15 cellular contexts compared by ENCODE assay signal in the genomic region with DNA sequence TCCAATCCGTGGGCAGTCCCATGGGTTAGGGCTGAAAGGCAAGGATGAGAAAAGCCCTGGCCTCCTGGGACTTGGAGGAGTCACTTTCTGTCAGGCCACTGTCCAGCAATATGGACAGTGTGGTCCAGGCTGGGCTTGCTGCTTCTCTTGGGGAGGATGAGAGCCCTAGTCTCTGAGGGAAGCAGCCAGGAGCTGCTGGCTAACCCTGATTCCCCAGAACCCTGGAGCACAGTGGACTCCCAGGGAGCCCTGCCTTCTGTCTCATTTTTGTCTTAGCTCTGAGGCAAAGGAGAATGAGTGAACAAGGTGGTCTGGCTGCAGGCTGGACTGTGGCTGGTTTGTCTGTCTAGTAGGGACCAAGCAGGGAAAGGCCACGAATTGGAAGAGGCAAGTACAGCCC. TPM values are rescaled to one million over a fixed set of nuclear protein-coding genes. Genes with fewer than 3 reads are reported as not detected.
DNase-seq lines count a peak whose midpoint lies in the region; ATAC-seq, FAIRE-seq and TF ChIP-seq lines count a peak whose summit lies in the region.
"Had no signal": no experiment of that assay in that cellular context is flagged by ENCODE, and none has a peak within 500 bp of the region (broad histone marks: within the 10 kb centered on the region; RNA-seq: fewer than 3 reads in every experiment).

No MANE protein-coding gene starts in this region.

- intact Hi-C loops in left ventricle myocardium superior (cut with micrococcal nuclease), result no loop called here
- intact Hi-C loops in Right ventricle myocardium superior (cut with DNase I), result no loop called here
- intact Hi-C loops in testis (cut with DNase I; ENCODE audit: low total_unique reads), result no loop called here

- H3K36me3 ChIP-seq in bronchial epithelial cell (ENCODE audit: control insufficient read depth, insufficient read depth, low read length), result no peaks in the 10 kb centered on the region
- H3K36me3 ChIP-seq in testis (ENCODE audit: low read depth, missing control alignments), result no peaks in the 10 kb centered on the region

- no peak overlapping the region for H3K4me3 ChIP-seq in bronchial epithelial cell (ENCODE audit: low read depth, low read length)
- H3K4me3 ChIP-seq in testis, result no peak overlapping the region
- H3K4me3 ChIP-seq: BLaER1 treated with 17β-estradiol and CSF1 and Interleukin-3, amounts not matched to agents 10 nM and 100 nM had no signal

- H3K27me3 ChIP-seq in bronchial epithelial cell (ENCODE audit: control insufficient read depth, insufficient read depth, low read length) (no peaks in the 10 kb centered on the region), testis (no peaks in the 10 kb centered on the region)

- 90% methylated on average over 2 of the region's 2 CpGs; no CpG with 5 or more reads in 1 of the 2 donors for WGBS in testis, 2 donors

- no peak overlapping the region for H3K27ac ChIP-seq in testis
- H3K27ac ChIP-seq: BLaER1 treated with 17β-estradiol and CSF1 and Interleukin-3, amounts not matched to agents 10 nM and 100 nM; HL-60 had no signal

- DNase-seq in left ventricle myocardium superior (peak; percentile 9), Right ventricle myocardium superior (no peak), bronchial epithelial cell (ENCODE audit: low read depth) (no peak), myocyte (ENCODE audit: low read depth) (peak; percentile 47), GM12892 (ENCODE audit: insufficient read length) (no peak), cerebellar nuclear complex (lab: John Stamatoyannopoulos, UW) (no peak), testis (no peak)
- DNase-seq: ACHN; CD4-positive, CD25-positive, alpha-beta regulatory T cell; DMS53 had no signal

- no peak for ATAC-seq in left ventricle myocardium superior
- ATAC-seq in Right ventricle myocardium superior (ENCODE audit: poor library complexity), result no peak
- ATAC-seq in GM21367 (IDR thresholded peaks at IDR 0.05; ENCODE audit: unreplicated experiment), result no peak
- ATAC-seq: HCT116 had no signal

- FAIRE-seq in bronchial epithelial cell (lab: Jason Lieb, UNC) (peak; percentile 60), GM12892 (lab: Jason Lieb, UNC) (no peak)
- FAIRE-seq: H54 had no signal

- TF ChIP-seq CTCF in bronchial epithelial cell (IDR thresholded peaks at IDR 0.05; ENCODE audit: insufficient read depth, low read length, severe bottlenecking) (no peak), testis (IDR thresholded peaks at IDR 0.05) (no peak)

- no peak for TF ChIP-seq POLR2A in GM12892 (IDR thresholded peaks at IDR 0.05; ENCODE audit: low read depth, low read length)
- no peak for TF ChIP-seq POLR2A in testis (IDR thresholded peaks at IDR 0.05)

- H3K9me3 ChIP-seq in testis, result no peaks in the 10 kb centered on the region
- H3K9me3 ChIP-seq: BLaER1 treated with 17β-estradiol and CSF1 and Interleukin-3, amounts not matched to agents 10 nM and 100 nM had no signal

- no peaks in the 10 kb centered on the region for H3K4me1 ChIP-seq in testis

RNA-seq across cellular contexts. Expression of a gene that starts 23.8 kb away (rescaled TPM):
- total RNA-seq in left ventricle myocardium superior (0.27 TPM), Right ventricle myocardium superior (0.27 TPM), bronchial epithelial cell (1.6 and 13.3 TPM in 2 replicates), myocyte (0.73 TPM in 1 of 2 replicates, not detected in the other), testis (not detected)
- polyA plus RNA-seq in myocyte (2012), result not detected
- 0.51 TPM for polyA plus RNA-seq in GM12892 (2012; ENCODE audit: missing spikeins)
- not detected for polyA plus RNA-seq in testis (ENCODE audit: insufficient read depth, low read depth, low replicate concordance)
- polyA plus RNA-seq: CD4-positive, CD25-positive, alpha-beta regulatory T cell had no signal

Comparison
In these comparisons a context has a peak if more than half of its experiments do, and no peak if none do; other contexts are left out.
1. DNase-seq: peak in left ventricle myocardium superior (single experiment) and myocyte (single experiment); none in Right ventricle myocardium superior (single experiment), bronchial epithelial cell (single experiment), GM12892 (single experiment), cerebellar nuclear complex (0 of 2) and testis (single experiment).